ENCODE assay signal across 12 cellular contexts in genomic region chr1:101178341-101178687, GRCh38.
DNase-seq lines count a peak whose midpoint lies in the region; ATAC-seq, FAIRE-seq and TF ChIP-seq lines count a peak whose summit lies in the region.
"Had no signal": no experiment of that assay in that cellular context is flagged by ENCODE, and none has a peak within 500 bp of the region (broad histone marks: within the 10 kb centered on the region; RNA-seq: fewer than 3 reads in every experiment).

No MANE protein-coding gene starts in this region.

- peak; percentile 1 for ATAC-seq in GM18519 (IDR thresholded peaks at IDR 0.05; ENCODE audit: low FRiP score, unreplicated experiment)
- ATAC-seq: psoas muscle had no signal

- no peak for TF ChIP-seq POLR2A in H54 (IDR thresholded peaks at IDR 0.05; ENCODE audit: low read depth, low read length)

- DNase-seq in H54 (ENCODE audit: insufficient read length, low spot score) (no peak), COLO668 (lab: John Stamatoyannopoulos, UW; ENCODE audit: unreplicated experiment) (no peak), NK-92 (lab: John Stamatoyannopoulos, UW; ENCODE audit: unreplicated experiment) (no peak), RPMI8226 (no peak)
- peak; percentile 63 to 64 for DNase-seq in activated T-cell treated with anti-CD3 and anti-CD28 coated beads, Interleukin-2, amount 50 U/mL, for 48 hours
- peak; percentile 30 for DNase-seq in stimulated activated CD4-positive, alpha-beta T cell treated with anti-CD3 and anti-CD28 coated beads, Interleukin-4, amount 100 ng/mL, for 1 hour
- DNase-seq: DMS79, NCI-H69, psoas muscle, upper lobe of right lung had no signal

- FAIRE-seq in H54 (lab: Jason Lieb, UNC): peak; percentile 20
- FAIRE-seq: bronchial epithelial cell had no signal

Comparison
In these comparisons a context has a peak if more than half of its experiments do, and no peak if none do; other contexts are left out.
1. DNase-seq: peak in activated T-cell treated with anti-CD3 and anti-CD28 coated beads, Interleukin-2, amount 50 U/mL, for 48 hours (2 of 2) and stimulated activated CD4-positive, alpha-beta T cell treated with anti-CD3 and anti-CD28 coated beads, Interleukin-4, amount 100 ng/mL, for 1 hour (single experiment); none in H54 (single experiment), COLO668 (single experiment), NK-92 (single experiment) and RPMI8226 (single experiment).